3 cellular contexts compared by ENCODE assay signal in the genomic region with DNA sequence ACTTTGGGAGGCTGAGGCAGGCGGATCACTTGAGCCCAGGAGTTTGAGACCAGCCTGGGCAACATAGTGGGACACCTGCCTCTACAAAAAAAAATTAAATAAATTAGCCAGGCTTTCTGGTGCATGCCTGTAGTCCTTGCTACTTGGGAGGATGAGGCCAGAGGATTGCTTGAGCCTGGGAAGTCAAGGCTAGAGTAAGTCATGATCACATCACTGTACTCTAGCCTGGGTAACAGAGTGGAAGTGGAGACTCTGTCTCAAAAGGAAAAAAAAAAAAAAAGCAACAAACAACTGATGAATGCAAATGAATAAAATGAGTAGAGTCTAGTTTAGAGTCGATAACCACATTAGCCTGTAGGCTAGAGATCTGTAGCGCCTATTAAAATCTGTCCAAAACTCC.
TF ChIP-seq lines count a peak whose summit lies in the region.

No MANE protein-coding gene starts in this region.

TF ChIP-seq in SK-N-SH, 30 proteins besides CTCF, POLR2A, EP300 and RAD21:
- TF ChIP-seq RXRA (IDR thresholded peaks at IDR 0.05; ENCODE audit: borderline replicate concordance, low read depth) = no peak
- peak; percentile 44; the same call in 1 of the 2 replicates for TF ChIP-seq FOSL2 (IDR thresholded peaks at IDR 0.05; ENCODE audit: borderline replicate concordance, low read depth)

TF ChIP-seq in SK-N-SH treated with all-trans-retinoic acid at 6 μM for 48 hours, 23 proteins besides CTCF, POLR2A, EP300 and RAD21:
- TF ChIP-seq, protein P1, sequence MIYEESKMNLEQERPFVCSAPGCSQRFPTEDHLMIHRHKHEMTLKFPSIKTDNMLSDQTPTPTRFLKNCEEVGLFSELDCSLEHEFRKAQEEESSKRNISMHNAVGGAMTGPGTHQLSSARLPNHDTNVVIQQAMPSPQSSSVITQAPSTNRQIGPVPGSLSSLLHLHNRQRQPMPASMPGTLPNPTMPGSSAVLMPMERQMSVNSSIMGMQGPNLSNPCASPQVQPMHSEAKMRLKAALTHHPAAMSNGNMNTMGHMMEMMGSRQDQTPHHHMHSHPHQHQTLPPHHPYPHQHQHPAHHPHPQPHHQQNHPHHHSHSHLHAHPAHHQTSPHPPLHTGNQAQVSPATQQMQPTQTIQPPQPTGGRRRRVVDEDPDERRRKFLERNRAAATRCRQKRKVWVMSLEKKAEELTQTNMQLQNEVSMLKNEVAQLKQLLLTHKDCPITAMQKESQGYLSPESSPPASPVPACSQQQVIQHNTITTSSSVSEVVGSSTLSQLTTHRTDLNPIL (CRISPR knock-in tag; IDR thresholded peaks at IDR 0.05; ENCODE audit: low read depth) = no peak
- TF ChIP-seq GLIS3 (CRISPR knock-in tag; IDR thresholded peaks at IDR 0.05) (no peak), RARB (CRISPR knock-in tag; IDR thresholded peaks at IDR 0.05) (no peak), ZFP30 (CRISPR knock-in tag; IDR thresholded peaks at IDR 0.05) (no peak), PPARA (CRISPR knock-in tag; IDR thresholded peaks at IDR 0.05; ENCODE audit: borderline replicate concordance) (no peak), ZNF8 (CRISPR knock-in tag; IDR thresholded peaks at IDR 0.05) (no peak)
- TF ChIP-seq, protein P2, sequence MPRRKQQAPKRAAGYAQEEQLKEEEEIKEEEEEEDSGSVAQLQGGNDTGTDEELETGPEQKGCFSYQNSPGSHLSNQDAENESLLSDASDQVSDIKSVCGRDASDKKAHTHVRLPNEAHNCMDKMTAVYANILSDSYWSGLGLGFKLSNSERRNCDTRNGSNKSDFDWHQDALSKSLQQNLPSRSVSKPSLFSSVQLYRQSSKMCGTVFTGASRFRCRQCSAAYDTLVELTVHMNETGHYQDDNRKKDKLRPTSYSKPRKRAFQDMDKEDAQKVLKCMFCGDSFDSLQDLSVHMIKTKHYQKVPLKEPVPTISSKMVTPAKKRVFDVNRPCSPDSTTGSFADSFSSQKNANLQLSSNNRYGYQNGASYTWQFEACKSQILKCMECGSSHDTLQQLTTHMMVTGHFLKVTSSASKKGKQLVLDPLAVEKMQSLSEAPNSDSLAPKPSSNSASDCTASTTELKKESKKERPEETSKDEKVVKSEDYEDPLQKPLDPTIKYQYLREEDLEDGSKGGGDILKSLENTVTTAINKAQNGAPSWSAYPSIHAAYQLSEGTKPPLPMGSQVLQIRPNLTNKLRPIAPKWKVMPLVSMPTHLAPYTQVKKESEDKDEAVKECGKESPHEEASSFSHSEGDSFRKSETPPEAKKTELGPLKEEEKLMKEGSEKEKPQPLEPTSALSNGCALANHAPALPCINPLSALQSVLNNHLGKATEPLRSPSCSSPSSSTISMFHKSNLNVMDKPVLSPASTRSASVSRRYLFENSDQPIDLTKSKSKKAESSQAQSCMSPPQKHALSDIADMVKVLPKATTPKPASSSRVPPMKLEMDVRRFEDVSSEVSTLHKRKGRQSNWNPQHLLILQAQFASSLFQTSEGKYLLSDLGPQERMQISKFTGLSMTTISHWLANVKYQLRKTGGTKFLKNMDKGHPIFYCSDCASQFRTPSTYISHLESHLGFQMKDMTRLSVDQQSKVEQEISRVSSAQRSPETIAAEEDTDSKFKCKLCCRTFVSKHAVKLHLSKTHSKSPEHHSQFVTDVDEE (CRISPR knock-in tag; IDR thresholded peaks at IDR 0.05) = no peak
- TF ChIP-seq, protein P3, sequence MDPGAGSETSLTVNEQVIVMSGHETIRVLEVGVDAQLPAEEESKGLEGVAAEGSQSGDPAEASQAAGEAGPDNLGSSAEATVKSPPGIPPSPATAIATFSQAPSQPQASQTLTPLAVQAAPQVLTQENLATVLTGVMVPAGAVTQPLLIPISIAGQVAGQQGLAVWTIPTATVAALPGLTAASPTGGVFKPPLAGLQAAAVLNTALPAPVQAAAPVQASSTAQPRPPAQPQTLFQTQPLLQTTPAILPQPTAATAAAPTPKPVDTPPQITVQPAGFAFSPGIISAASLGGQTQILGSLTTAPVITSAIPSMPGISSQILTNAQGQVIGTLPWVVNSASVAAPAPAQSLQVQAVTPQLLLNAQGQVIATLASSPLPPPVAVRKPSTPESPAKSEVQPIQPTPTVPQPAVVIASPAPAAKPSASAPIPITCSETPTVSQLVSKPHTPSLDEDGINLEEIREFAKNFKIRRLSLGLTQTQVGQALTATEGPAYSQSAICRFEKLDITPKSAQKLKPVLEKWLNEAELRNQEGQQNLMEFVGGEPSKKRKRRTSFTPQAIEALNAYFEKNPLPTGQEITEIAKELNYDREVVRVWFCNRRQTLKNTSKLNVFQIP (CRISPR knock-in tag; IDR thresholded peaks at IDR 0.05; ENCODE audit: borderline replicate concordance, low read depth) = no peak

TF ChIP-seq in K562, 482 proteins besides CTCF, POLR2A, EP300 and RAD21:
- TF ChIP-seq FUS (optimal IDR thresholded peaks at IDR 0.05; ENCODE audit: low read depth, low read length) (no peak), EHMT2 (IDR thresholded peaks at IDR 0.05) (0 out of 2 replicates have a peak, but pooled peaks have one; percentile 19), ETV1 (tag; conservative IDR thresholded peaks at IDR 0.05; ENCODE audit: low read depth) (no peak), FOSL1 (tag; conservative IDR thresholded peaks at IDR 0.05) (peak; percentile 54), C11orf30 (IDR thresholded peaks at IDR 0.05; ENCODE audit: low read depth) (no peak), SMARCA4 (IDR thresholded peaks at IDR 0.05) (0 out of 2 replicates have a peak, but pooled peaks have one; percentile 40), CBFA2T3 (IDR thresholded peaks at IDR 0.05) (0 out of 2 replicates have a peak, but pooled peaks have one; percentile 9), JUN (IDR thresholded peaks at IDR 0.05; ENCODE audit: borderline replicate concordance, low read depth, low read length) (peak; percentile 37; the same call in 1 of the 2 replicates), JUN (CRISPR knock-in tag; IDR thresholded peaks at IDR 0.05; ENCODE audit: borderline replicate concordance) (no peak), JUND (IDR thresholded peaks at IDR 0.05; ENCODE audit: borderline replicate concordance, low read depth, low read length) (peak; percentile 10; the same call in 1 of the 2 replicates), JUND (tag; IDR thresholded peaks at IDR 0.05; ENCODE audit: borderline replicate concordance, low read depth, low read length) (no peak), DPF2 (IDR thresholded peaks at IDR 0.05) (0 out of 2 replicates have a peak, but pooled peaks have one; percentile 11)
- TF ChIP-seq, protein P4, sequence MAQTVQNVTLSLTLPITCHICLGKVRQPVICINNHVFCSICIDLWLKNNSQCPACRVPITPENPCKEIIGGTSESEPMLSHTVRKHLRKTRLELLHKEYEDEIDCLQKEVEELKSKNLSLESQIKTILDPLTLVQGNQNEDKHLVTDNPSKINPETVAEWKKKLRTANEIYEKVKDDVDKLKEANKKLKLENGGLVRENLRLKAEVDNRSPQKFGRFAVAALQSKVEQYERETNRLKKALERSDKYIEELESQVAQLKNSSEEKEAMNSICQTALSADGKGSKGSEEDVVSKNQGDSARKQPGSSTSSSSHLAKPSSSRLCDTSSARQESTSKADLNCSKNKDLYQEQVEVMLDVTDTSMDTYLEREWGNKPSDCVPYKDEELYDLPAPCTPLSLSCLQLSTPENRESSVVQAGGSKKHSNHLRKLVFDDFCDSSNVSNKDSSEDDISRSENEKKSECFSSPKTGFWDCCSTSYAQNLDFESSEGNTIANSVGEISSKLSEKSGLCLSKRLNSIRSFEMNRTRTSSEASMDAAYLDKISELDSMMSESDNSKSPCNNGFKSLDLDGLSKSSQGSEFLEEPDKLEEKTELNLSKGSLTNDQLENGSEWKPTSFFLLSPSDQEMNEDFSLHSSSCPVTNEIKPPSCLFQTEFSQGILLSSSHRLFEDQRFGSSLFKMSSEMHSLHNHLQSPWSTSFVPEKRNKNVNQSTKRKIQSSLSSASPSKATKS (CRISPR knock-in tag; IDR thresholded peaks at IDR 0.05) = no peak
- TF ChIP-seq, protein P5, sequence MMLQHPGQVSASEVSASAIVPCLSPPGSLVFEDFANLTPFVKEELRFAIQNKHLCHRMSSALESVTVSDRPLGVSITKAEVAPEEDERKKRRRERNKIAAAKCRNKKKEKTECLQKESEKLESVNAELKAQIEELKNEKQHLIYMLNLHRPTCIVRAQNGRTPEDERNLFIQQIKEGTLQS (IDR thresholded peaks at IDR 0.05) = peak; percentile 50
- TF ChIP-seq, protein P5 (CRISPR knock-in tag; conservative IDR thresholded peaks at IDR 0.05) = no peak
- TF ChIP-seq, protein P6, sequence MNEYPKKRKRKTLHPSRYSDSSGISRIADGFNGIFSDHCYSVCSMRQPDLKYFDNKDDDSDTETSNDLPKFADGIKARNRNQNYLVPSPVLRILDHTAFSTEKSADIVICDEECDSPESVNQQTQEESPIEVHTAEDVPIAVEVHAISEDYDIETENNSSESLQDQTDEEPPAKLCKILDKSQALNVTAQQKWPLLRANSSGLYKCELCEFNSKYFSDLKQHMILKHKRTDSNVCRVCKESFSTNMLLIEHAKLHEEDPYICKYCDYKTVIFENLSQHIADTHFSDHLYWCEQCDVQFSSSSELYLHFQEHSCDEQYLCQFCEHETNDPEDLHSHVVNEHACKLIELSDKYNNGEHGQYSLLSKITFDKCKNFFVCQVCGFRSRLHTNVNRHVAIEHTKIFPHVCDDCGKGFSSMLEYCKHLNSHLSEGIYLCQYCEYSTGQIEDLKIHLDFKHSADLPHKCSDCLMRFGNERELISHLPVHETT (CRISPR knock-in tag; conservative IDR thresholded peaks at IDR 0.05 in 1 of 2, IDR thresholded peaks at IDR 0.05 in 1 of 2) = 0 out of 4 replicates have a peak, but pooled peaks of 1 of the 2 experiments have one; percentile 29
